In the genomic region with DNA sequence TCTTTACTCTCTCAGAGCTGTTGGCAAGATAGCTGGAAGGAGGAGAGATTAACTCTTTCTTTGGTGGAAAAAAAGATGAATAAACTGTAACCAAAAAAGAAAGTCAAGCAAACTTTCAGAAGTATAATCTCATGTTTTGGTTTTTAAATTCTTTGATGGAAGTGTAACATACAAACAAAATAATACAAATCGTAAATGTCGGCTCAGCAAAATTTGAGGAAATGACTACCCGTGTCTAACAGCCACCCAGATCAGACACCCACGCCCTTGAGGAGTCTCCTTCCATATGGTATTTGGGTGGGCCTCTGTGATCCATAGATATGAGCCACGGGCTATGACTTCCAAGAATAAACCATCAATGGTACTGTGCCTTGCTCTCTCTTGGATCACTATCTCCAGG, we compare ENCODE assay signal across 2 cellular contexts.
A peak's percentile ranks its signal among the peaks of the same experiment; 100 is the strongest.
TF ChIP-seq lines count a peak whose summit lies in the region.

No MANE protein-coding gene starts in this region.

TF ChIP-seq in HepG2, 621 proteins besides CTCF, POLR2A, EP300 and RAD21:
- TF ChIP-seq ZNF660 (CRISPR knock-in tag; IDR thresholded peaks at IDR 0.05; ENCODE audit: borderline replicate concordance, low read depth) (no peak), ZNF3 (CRISPR knock-in tag; IDR thresholded peaks at IDR 0.05) (no peak), U2AF1 (optimal IDR thresholded peaks at IDR 0.05; ENCODE audit: low read depth, low read length) (no peak), ZNF75D (CRISPR knock-in tag; IDR thresholded peaks at IDR 0.05; ENCODE audit: borderline replicate concordance) (no peak), MAFF (IDR thresholded peaks at IDR 0.05; ENCODE audit: low read depth, low read length) (peak; percentile 90), ZNF101 (CRISPR knock-in tag; IDR thresholded peaks at IDR 0.05; ENCODE audit: borderline replicate concordance, low read depth) (no peak), NBN (conservative IDR thresholded peaks at IDR 0.05) (no peak), MAFK (conservative IDR thresholded peaks at IDR 0.05 in 1 of 2, IDR thresholded peaks at IDR 0.05 in 1 of 2; ENCODE audit: low read length in 2 of 2) (peak; percentile 87 to 90), RFXANK (CRISPR knock-in tag; IDR thresholded peaks at IDR 0.05) (no peak), ZNF615 (CRISPR knock-in tag; IDR thresholded peaks at IDR 0.05; ENCODE audit: borderline replicate concordance) (no peak), ZNF614 (CRISPR knock-in tag; IDR thresholded peaks at IDR 0.05; ENCODE audit: borderline replicate concordance) (no peak)
- TF ChIP-seq, protein P1, sequence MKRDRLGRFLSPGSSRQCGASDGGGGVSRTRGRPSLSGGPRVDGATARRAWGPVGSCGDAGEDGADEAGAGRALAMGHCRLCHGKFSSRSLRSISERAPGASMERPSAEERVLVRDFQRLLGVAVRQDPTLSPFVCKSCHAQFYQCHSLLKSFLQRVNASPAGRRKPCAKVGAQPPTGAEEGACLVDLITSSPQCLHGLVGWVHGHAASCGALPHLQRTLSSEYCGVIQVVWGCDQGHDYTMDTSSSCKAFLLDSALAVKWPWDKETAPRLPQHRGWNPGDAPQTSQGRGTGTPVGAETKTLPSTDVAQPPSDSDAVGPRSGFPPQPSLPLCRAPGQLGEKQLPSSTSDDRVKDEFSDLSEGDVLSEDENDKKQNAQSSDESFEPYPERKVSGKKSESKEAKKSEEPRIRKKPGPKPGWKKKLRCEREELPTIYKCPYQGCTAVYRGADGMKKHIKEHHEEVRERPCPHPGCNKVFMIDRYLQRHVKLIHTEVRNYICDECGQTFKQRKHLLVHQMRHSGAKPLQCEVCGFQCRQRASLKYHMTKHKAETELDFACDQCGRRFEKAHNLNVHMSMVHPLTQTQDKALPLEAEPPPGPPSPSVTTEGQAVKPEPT (CRISPR knock-in tag; IDR thresholded peaks at IDR 0.05; ENCODE audit: low read depth), result no peak
- TF ChIP-seq, protein P2, sequence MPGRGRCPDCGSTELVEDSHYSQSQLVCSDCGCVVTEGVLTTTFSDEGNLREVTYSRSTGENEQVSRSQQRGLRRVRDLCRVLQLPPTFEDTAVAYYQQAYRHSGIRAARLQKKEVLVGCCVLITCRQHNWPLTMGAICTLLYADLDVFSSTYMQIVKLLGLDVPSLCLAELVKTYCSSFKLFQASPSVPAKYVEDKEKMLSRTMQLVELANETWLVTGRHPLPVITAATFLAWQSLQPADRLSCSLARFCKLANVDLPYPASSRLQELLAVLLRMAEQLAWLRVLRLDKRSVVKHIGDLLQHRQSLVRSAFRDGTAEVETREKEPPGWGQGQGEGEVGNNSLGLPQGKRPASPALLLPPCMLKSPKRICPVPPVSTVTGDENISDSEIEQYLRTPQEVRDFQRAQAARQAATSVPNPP (CRISPR knock-in tag; IDR thresholded peaks at IDR 0.05), result no peak
- TF ChIP-seq, protein P3, sequence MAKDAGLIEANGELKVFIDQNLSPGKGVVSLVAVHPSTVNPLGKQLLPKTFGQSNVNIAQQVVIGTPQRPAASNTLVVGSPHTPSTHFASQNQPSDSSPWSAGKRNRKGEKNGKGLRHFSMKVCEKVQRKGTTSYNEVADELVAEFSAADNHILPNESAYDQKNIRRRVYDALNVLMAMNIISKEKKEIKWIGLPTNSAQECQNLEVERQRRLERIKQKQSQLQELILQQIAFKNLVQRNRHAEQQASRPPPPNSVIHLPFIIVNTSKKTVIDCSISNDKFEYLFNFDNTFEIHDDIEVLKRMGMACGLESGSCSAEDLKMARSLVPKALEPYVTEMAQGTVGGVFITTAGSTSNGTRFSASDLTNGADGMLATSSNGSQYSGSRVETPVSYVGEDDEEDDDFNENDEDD (CRISPR knock-in tag; IDR thresholded peaks at IDR 0.05; ENCODE audit: borderline replicate concordance), result no peak
- TF ChIP-seq, protein P4, sequence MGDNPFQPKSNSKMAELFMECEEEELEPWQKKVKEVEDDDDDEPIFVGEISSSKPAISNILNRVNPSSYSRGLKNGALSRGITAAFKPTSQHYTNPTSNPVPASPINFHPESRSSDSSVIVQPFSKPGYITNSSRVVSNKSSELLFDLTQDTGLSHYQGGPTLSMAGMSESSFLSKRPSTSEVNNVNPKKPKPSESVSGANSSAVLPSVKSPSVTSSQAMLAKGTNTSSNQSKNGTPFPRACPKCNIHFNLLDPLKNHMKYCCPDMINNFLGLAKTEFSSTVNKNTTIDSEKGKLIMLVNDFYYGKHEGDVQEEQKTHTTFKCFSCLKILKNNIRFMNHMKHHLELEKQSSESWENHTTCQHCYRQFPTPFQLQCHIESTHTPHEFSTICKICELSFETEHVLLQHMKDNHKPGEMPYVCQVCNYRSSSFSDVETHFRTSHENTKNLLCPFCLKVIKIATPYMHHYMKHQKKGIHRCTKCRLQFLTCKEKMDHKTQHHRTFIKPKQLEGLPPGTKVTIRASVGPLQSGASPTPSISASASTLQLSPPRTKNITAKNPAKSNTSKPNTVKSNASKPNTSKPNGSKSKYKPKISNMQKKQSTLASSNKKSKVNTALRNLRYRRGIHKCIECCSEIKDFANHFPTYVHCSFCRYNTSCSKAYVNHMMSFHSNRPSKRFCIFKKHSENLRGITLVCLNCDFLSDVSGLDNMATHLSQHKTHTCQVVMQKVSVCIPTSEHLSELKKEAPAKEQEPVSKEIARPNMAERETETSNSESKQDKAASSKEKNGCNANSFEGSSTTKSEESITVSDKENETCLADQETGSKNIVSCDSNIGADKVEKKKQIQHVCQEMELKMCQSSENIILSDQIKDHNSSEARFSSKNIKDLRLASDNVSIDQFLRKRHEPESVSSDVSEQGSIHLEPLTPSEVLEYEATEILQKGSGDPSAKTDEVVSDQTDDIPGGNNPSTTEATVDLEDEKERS (CRISPR knock-in tag; IDR thresholded peaks at IDR 0.05), result no peak
- TF ChIP-seq, protein P5, sequence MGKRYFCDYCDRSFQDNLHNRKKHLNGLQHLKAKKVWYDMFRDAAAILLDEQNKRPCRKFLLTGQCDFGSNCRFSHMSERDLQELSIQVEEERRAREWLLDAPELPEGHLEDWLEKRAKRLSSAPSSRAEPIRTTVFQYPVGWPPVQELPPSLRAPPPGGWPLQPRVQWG (CRISPR knock-in tag; IDR thresholded peaks at IDR 0.05; ENCODE audit: borderline replicate concordance, low read depth), result no peak

TF ChIP-seq in H1, 55 proteins besides CTCF, POLR2A, EP300 and RAD21:
- TF ChIP-seq TAF7 (optimal IDR thresholded peaks at IDR 0.05; ENCODE audit: borderline replicate concordance, low read depth, low read length), result no peak
- no peak for TF ChIP-seq KDM5A (IDR thresholded peaks at IDR 0.05; ENCODE audit: low read length)
- 0 out of 2 replicates have a peak, but pooled peaks have one; percentile 23 for TF ChIP-seq MAFK (IDR thresholded peaks at IDR 0.05; ENCODE audit: low read depth, low read length)
